In the genomic region with DNA sequence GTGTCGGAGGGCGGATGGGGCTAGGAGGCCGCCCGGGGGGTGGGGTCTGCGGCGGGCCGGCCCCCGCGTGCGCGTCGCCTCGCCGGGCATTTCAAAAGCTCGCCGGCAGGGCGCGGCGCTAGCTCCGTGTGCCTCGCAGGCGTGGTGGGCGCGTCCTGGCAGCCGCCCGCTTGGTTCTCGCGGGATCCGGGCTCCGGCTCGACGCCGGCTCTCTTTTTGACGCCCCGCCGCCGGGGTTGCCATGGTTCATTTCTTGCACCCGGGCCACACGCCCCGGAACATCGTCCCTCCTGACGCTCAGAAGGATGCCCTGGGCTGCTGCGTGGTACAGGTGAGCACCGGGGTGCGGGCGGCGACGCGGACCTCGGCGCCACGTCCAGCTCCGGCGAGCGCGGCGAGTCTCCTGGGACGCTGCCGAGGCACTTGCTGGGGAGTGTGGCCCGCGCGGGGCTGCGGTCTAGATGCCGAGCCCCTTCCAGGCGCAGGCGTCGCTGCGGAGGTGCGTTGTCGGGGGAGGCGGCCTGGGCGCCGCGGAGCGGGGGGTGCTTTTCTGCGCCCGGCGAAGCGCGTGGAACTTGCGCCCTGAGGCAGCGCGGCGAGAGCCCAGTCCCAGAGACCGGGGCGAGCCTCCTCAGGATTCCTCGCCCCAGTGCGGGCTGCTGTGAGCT, we compare ENCODE assay signal across 9 cellular contexts. TPM values are rescaled to one million over a fixed set of nuclear protein-coding genes. Genes with fewer than 3 reads are reported as not detected.
DNase-seq lines count a peak whose midpoint lies in the region; ATAC-seq and TF ChIP-seq lines count a peak whose summit lies in the region.
"Had no signal": no experiment of that assay in that cellular context is flagged by ENCODE, and none has a peak within 500 bp of the region (broad histone marks: within the 10 kb centered on the region; RNA-seq: fewer than 3 reads in every experiment).

ZYG11A (plus strand) TSS at position 118 of the 668 bp plus-strand sequence; CDS start at position 242, 124 bp downstream.

- no peaks in the 10 kb centered on the region for H3K4me1 Mint-ChIP-seq in nephron

- intact Hi-C loops in Right ventricle myocardium inferior (cut with DNase I) (no loop called here), cardiac septum (cut with DNase I) (no loop called here), stomach (cut with DNase I; ENCODE audit: low total_unique reads) (no loop called here)

- 1 to 8% (median 5%) methylated on average over 26 to 88 of the region's 88 CpGs for WGBS in stomach, 5 donors

- peak within 1 kb of the TSS; percentile 76 to 82 (median 81) for H3K4me3 Mint-ChIP-seq in nephron

- TF ChIP-seq EP300 in stomach (IDR thresholded peaks at IDR 0.05): no peak

- H3K4me1 ChIP-seq in stomach: peaks cover 13 to 18% (median 17%) of the 10 kb centered on the region in 4 donors

- peaks cover 54% of the 10 kb centered on the region for H3K27me3 Mint-ChIP-seq in nephron (ENCODE audit: low read depth)

- H3K36me3 ChIP-seq in stomach: no peaks in the 10 kb centered on the region

- H3K27ac Mint-ChIP-seq in nephron: no peak within 1 kb of the TSS

- DNase-seq in Right ventricle myocardium inferior (ENCODE audit: missing footprints): peak; percentile 76
- no peak for DNase-seq in cardiac septum (ENCODE audit: low spot score)
- DNase-seq in NCI-H446 treated with DMSO at 0.1 percent for 48 hours (lab: John Stamatoyannopoulos, UW): peak; percentile 85
- DNase-seq in activated CD8-positive, alpha-beta memory T cell treated with anti-CD3 and anti-CD28 coated beads for 4 hours (ENCODE audit: low read depth in 2 of 2): peak; percentile 22 to 41
- DNase-seq in epithelial cell of esophagus (ENCODE audit: low read depth): peak; percentile 90
- DNase-seq in stomach: peak; percentile 59
- DNase-seq: DND-41 had no signal

- no peaks in the 10 kb centered on the region for H3K9me3 ChIP-seq in stomach

- peaks cover 0 to 75% (median 19%) of the 10 kb centered on the region in 3 donors for H3K27me3 ChIP-seq in stomach

- H3K36me3 Mint-ChIP-seq in nephron (ENCODE audit: low read depth): no peaks in the 10 kb centered on the region

- ATAC-seq in Right ventricle myocardium inferior (peak; percentile 86), HG03095 (IDR thresholded peaks at IDR 0.05; ENCODE audit: unreplicated experiment) (peak; percentile 93)

- no peak for TF ChIP-seq POLR2A in stomach (IDR thresholded peaks at IDR 0.05)

- H3K27ac ChIP-seq in stomach: no peak within 1 kb of the TSS

- no peaks in the 10 kb centered on the region for H3K9me3 Mint-ChIP-seq in nephron

- peak; percentile 12 for TF ChIP-seq CTCF in epithelial cell of esophagus (IDR thresholded peaks at IDR 0.05; ENCODE audit: insufficient read depth, low read depth, low read length, missing control alignments)
- TF ChIP-seq CTCF in nephron (IDR thresholded peaks at IDR 0.05; ENCODE audit: unreplicated experiment in 3 of 3): peak; percentile 33 to 47 (median 41)
- peak in 3 of 7 experiments; percentile 3 to 23 (median 13) for TF ChIP-seq CTCF in stomach (IDR thresholded peaks at IDR 0.05)

- H3K4me3 ChIP-seq in epithelial cell of esophagus (ENCODE audit: low read length): peak within 1 kb of the TSS; percentile 70
- H3K4me3 ChIP-seq in stomach: peak within 1 kb of the TSS; percentile 45 to 60 (median 50)

RNA-seq across cellular contexts. Expression of gene ZYG11A, which starts in this region (rescaled TPM):
- not detected for total RNA-seq in Right ventricle myocardium inferior
- not detected for total RNA-seq in cardiac septum
- total RNA-seq in stomach: under 1 TPM in 1 of 5 donors, not detected in 4; 0.18 TPM
- under 1 TPM in 2 of 3 donors, not detected in 1; 0.06 to 0.23 TPM for polyA plus RNA-seq in stomach

Comparison
In these comparisons a context has a peak if more than half of its experiments do, and no peak if none do; other contexts are left out.
1. Peak in DNase-seq and ATAC-seq in Right ventricle myocardium inferior; RNA of the gene not detected or under 1 TPM.
2. Peak in DNase-seq and H3K4me3 ChIP-seq in stomach; RNA of the gene not detected or under 1 TPM.